8 cellular contexts compared by ENCODE assay signal in the genomic region with DNA sequence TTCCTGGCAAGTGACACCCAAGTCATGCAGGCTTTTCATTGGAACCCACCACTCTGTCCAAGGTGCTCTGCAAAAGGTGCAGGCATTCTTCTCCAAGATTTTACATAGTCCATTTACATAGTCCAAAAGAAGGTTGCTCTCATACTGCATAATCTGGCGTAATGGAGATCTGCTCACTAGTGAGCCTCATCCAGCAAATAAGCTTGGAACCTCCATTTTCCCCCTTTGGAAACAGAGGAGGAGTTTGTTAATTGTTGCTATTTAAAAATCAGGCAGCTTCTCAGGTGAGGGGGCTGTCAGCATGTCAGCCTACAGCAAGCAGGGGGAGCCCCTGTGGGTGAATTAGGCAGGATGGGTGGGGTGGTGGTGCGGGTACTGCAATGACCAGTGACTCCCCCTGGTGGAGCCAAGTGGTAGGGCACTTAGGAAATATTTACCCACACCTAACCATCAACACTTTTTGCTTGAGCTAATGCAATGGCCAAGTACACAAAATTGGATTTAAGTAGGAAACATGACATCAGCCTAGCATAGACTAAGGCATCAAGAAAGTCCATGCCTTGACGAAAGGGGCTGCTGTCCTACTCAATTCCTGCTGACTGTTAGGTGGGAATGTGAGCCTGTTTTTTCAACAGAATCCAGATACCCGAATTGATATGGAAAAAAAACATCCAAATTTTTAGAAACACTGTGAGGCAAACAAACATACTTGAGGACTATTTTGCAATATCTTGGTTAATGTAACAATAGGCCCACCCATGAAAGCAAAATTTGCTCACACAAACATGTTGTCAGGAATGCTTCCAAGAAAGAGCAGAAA.
DNase-seq lines count a peak whose midpoint lies in the region; ATAC-seq and TF ChIP-seq lines count a peak whose summit lies in the region.

No MANE protein-coding gene starts in this region.

- ATAC-seq in GM23338 = peak; percentile 99
- ATAC-seq in HG02840 (IDR thresholded peaks at IDR 0.05; ENCODE audit: low FRiP score, unreplicated experiment) = no peak

- no peaks in the 10 kb centered on the region for H3K36me3 ChIP-seq in GM23338 (ENCODE audit: insufficient read depth)

- H3K36me3 Mint-ChIP-seq in GM23338 (ENCODE audit: low read depth) = 0 out of 3 replicates have a peak, but pooled peaks cover 2% of the 10 kb centered on the region

- DNase-seq in Caki2 (ENCODE audit: low read depth) (peak; percentile 32), GM23338 (ENCODE audit: low spot score) (peak; percentile 91), NCI-H1930 (lab: John Stamatoyannopoulos, UW) (peak; percentile 36 to 59), cardiac fibroblast (ENCODE audit: low read depth in 2 of 2) (peak; percentile 70 to 71), kidney glomerular epithelial cell (lab: John Stamatoyannopoulos, UW) (peak; percentile 12)
- peak; percentile 50 for DNase-seq in activated CD4-positive, CD25-positive, alpha-beta regulatory T cell treated with anti-CD3 and anti-CD28 coated beads, Interleukin-2, amount 50 U/mL, for 16 hours (ENCODE audit: low read depth, low spot score)
- peak; percentile 82 for DNase-seq in stimulated activated CD4-positive, alpha-beta T cell treated with anti-CD3 and anti-CD28 coated beads, Interleukin-4, amount 100 ng/mL, for 24 hours

- no peaks in the 10 kb centered on the region for H3K27me3 ChIP-seq in GM23338 (ENCODE audit: insufficient read depth)

- H3K27ac ChIP-seq in GM23338 (ENCODE audit: low read depth) = peak overlapping the region; percentile 68; the same call in 1 of the 2 replicates

- no peak overlapping the region for H2AFZ ChIP-seq in GM23338

- in situ Hi-C loops in Caki2 (cut with HindIII; ENCODE audit: low pct_unique_long_range_greater_than_20kb, low sequenced_read_pairs) = no loop called here

- no peaks in the 10 kb centered on the region; the same call in 2 of the 3 replicates for H3K9me3 Mint-ChIP-seq in GM23338

- H3K9me2 ChIP-seq in GM23338 (ENCODE audit: insufficient read depth) = no peaks in the 10 kb centered on the region

- no peak overlapping the region for H3K4me3 Mint-ChIP-seq in GM23338

- peaks cover 4% of the 10 kb centered on the region; the same call in 1 of the 2 replicates for H3K4me1 ChIP-seq in GM23338 (ENCODE audit: insufficient read depth)

- no peaks in the 10 kb centered on the region for H3K27me3 Mint-ChIP-seq in GM23338 (ENCODE audit: insufficient read depth, low read depth, poor library complexity)

- peak overlapping the region; percentile 63; the same call in 1 of the 2 replicates for H3K4me2 ChIP-seq in GM23338

- no peaks in the 10 kb centered on the region for H3F3A ChIP-seq in GM23338 (replicated peaks; ENCODE audit: low read depth)

- TF ChIP-seq CTCF in GM23338 (conservative IDR thresholded peaks at IDR 0.05; ENCODE audit: low read depth in 2 of 2) (peak; percentile 88 to 92), cardiac fibroblast (IDR thresholded peaks at IDR 0.05; ENCODE audit: low read depth, low read length) (peak; percentile 96)

- H3K27ac Mint-ChIP-seq in GM23338 = peak overlapping the region; percentile 41; the same call in 1 of the 2 replicates

- H3K4me3 ChIP-seq in GM23338 = no peak overlapping the region
- H3K4me3 ChIP-seq in cardiac fibroblast (replicated peaks in 1 of 2; ENCODE audit: low read depth in 2 of 2, low read length in 2 of 2) = no peak overlapping the region

- peaks cover 26% of the 10 kb centered on the region for H4K20me1 ChIP-seq in GM23338 (replicated peaks; ENCODE audit: insufficient read depth)

- H3K4me1 Mint-ChIP-seq in GM23338 = peaks cover 13% of the 10 kb centered on the region

- H3K79me2 ChIP-seq in GM23338 (replicated peaks; ENCODE audit: insufficient read depth) = peaks cover 97% of the 10 kb centered on the region

TF ChIP-seq in GM23338, 12 proteins besides CTCF, POLR2A, EP300 and RAD21 (continues in another document):
- TF ChIP-seq ZNF331 (CRISPR knock-in tag; IDR thresholded peaks at IDR 0.05; ENCODE audit: low read depth) = no peak
- no peak for TF ChIP-seq CREB1 (CRISPR knock-in tag; IDR thresholded peaks at IDR 0.05; ENCODE audit: low read depth)
- TF ChIP-seq NANOG (IDR thresholded peaks at IDR 0.05; ENCODE audit: borderline replicate concordance) = no peak
- TF ChIP-seq, protein P1, sequence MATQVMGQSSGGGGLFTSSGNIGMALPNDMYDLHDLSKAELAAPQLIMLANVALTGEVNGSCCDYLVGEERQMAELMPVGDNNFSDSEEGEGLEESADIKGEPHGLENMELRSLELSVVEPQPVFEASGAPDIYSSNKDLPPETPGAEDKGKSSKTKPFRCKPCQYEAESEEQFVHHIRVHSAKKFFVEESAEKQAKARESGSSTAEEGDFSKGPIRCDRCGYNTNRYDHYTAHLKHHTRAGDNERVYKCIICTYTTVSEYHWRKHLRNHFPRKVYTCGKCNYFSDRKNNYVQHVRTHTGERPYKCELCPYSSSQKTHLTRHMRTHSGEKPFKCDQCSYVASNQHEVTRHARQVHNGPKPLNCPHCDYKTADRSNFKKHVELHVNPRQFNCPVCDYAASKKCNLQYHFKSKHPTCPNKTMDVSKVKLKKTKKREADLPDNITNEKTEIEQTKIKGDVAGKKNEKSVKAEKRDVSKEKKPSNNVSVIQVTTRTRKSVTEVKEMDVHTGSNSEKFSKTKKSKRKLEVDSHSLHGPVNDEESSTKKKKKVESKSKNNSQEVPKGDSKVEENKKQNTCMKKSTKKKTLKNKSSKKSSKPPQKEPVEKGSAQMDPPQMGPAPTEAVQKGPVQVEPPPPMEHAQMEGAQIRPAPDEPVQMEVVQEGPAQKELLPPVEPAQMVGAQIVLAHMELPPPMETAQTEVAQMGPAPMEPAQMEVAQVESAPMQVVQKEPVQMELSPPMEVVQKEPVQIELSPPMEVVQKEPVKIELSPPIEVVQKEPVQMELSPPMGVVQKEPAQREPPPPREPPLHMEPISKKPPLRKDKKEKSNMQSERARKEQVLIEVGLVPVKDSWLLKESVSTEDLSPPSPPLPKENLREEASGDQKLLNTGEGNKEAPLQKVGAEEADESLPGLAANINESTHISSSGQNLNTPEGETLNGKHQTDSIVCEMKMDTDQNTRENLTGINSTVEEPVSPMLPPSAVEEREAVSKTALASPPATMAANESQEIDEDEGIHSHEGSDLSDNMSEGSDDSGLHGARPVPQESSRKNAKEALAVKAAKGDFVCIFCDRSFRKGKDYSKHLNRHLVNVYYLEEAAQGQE (IDR thresholded peaks at IDR 0.05; ENCODE audit: unreplicated experiment) = no peak
- TF ChIP-seq, protein P2, sequence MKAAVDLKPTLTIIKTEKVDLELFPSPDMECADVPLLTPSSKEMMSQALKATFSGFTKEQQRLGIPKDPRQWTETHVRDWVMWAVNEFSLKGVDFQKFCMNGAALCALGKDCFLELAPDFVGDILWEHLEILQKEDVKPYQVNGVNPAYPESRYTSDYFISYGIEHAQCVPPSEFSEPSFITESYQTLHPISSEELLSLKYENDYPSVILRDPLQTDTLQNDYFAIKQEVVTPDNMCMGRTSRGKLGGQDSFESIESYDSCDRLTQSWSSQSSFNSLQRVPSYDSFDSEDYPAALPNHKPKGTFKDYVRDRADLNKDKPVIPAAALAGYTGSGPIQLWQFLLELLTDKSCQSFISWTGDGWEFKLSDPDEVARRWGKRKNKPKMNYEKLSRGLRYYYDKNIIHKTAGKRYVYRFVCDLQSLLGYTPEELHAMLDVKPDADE (IDR thresholded peaks at IDR 0.05) = no peak
- TF ChIP-seq ZNF114 (CRISPR knock-in tag; IDR thresholded peaks at IDR 0.05) = no peak
- TF ChIP-seq JUNB (IDR thresholded peaks at IDR 0.05; ENCODE audit: unreplicated experiment) = no peak
- no peak for TF ChIP-seq POLR2AphosphoS5 (IDR thresholded peaks at IDR 0.05; ENCODE audit: low read depth)
- TF ChIP-seq EZH2 (IDR thresholded peaks at IDR 0.05; ENCODE audit: low read depth, unreplicated experiment) = no peak
- no peak for TF ChIP-seq STAT1 (IDR thresholded peaks at IDR 0.05; ENCODE audit: unreplicated experiment)

Comparison
In these comparisons a context has a peak if more than half of its experiments do, and no peak if none do; other contexts are left out.
1. DNase-seq: peak in every context shown above with its lines; median percentile 91 in GM23338; 82 in stimulated activated CD4-positive, alpha-beta T cell treated with anti-CD3 and anti-CD28 coated beads, Interleukin-4, amount 100 ng/mL, for 24 hours; 70 in cardiac fibroblast; 50 in activated CD4-positive, CD25-positive, alpha-beta regulatory T cell treated with anti-CD3 and anti-CD28 coated beads, Interleukin-2, amount 50 U/mL, for 16 hours; 48 in NCI-H1930; 32 in Caki2; 12 in kidney glomerular epithelial cell.